19 cellular contexts compared by ENCODE assay signal in the genomic region with DNA sequence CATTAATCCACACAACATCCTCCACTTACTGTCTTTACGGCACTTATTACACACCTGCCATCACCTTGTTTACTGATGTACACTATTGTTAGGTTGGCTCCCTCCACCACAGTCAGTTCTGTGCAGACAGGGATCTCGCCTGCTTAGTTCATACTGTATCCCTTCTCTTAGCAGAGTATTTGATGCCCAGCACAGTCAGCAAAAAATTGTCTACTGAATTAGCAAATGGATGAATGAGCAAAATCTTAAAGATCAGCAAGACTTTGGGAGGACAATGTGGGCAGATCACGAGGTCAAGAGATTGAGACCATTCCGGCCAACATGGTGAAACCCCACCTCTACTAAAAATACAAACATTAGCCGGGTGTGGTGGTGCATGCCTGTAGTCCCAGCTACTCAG.
A peak's percentile ranks its signal among the peaks of the same experiment; 100 is the strongest.
DNase-seq lines count a peak whose midpoint lies in the region; ATAC-seq, FAIRE-seq and TF ChIP-seq lines count a peak whose summit lies in the region.
"Had no signal": no experiment of that assay in that cellular context is flagged by ENCODE, and none has a peak within 500 bp of the region (broad histone marks: within the 10 kb centered on the region; RNA-seq: fewer than 3 reads in every experiment).

No MANE protein-coding gene starts in this region.

- H3K14ac ChIP-seq in IMR-90 (replicated peaks; ENCODE audit: low read depth, low read length): peak overlapping the region; percentile 37; the same call in 1 of the 2 replicates
- H3K14ac ChIP-seq in mesenchymal stem cell (ENCODE audit: low read length in 2 of 2): no peak overlapping the region

- TF ChIP-seq POLR2A in A549 (IDR thresholded peaks at IDR 0.05; ENCODE audit: low read length): no peak
- TF ChIP-seq POLR2A in IMR-90 (IDR thresholded peaks at IDR 0.05; ENCODE audit: low read depth, low read length): no peak
- no peak for TF ChIP-seq POLR2A in GM18505 (IDR thresholded peaks at IDR 0.05; ENCODE audit: borderline replicate concordance, extremely low read depth, insufficient read depth, insufficient read length)

- no peaks in the 10 kb centered on the region for H3K4me1 ChIP-seq in A549
- H3K4me1 ChIP-seq in IMR-90 (ENCODE audit: control insufficient read depth, insufficient read depth, low read length): peaks cover 5% of the 10 kb centered on the region
- H3K4me1 ChIP-seq in mesenchymal stem cell (ENCODE audit: control insufficient read depth, insufficient read depth, low read depth, low read length): no peaks in the 10 kb centered on the region
- H3K4me1 ChIP-seq: HAP-1 had no signal

- H4K8ac ChIP-seq in IMR-90 (ENCODE audit: low read depth in 2 of 2, low read length in 2 of 2) (no peak overlapping the region), mesenchymal stem cell (ENCODE audit: low read length) (peak overlapping the region; percentile 23)

- no peak overlapping the region for H3K4me3 ChIP-seq in A549
- H3K4me3 ChIP-seq in IMR-90 (ENCODE audit: insufficient read depth, low read depth, low read length): no peak overlapping the region
- no peak overlapping the region for H3K4me3 ChIP-seq in mesenchymal stem cell (ENCODE audit: insufficient read depth in 1 of 2, low read depth in 1 of 2, low read length in 2 of 2)
- H3K4me3 ChIP-seq: HAP-1 had no signal

- no peak overlapping the region for H4K5ac ChIP-seq in IMR-90 (ENCODE audit: low read depth, low read length)

- peaks cover 3% of the 10 kb centered on the region; the same call in 1 of the 2 replicates for H3K9me1 ChIP-seq in IMR-90 (ENCODE audit: insufficient read depth, low read length)

- POLR2A ChIA-PET in A549 (lab: Yijun Ruan, JAX): no interaction called here
- POLR2A ChIA-PET in IMR-90 (lab: Charles Lee; ENCODE audit: unreplicated experiment): interaction anchor here (0.6 kb wide), 1 partner anchor 37 kb away, joined by 3 read pairs; no protein-coding TSS in a partner anchor

- TF ChIP-seq CTCF in A549 (IDR thresholded peaks at IDR 0.05): no peak
- TF ChIP-seq CTCF in IMR-90 (conservative IDR thresholded peaks at IDR 0.05; ENCODE audit: low read depth, low read length): no peak

- no peak overlapping the region for H3K23ac ChIP-seq in IMR-90 (ENCODE audit: low read depth, low read length)
- H3K23ac ChIP-seq in mesenchymal stem cell (ENCODE audit: low read length in 2 of 2): no peak overlapping the region

- H4K91ac ChIP-seq in IMR-90 (ENCODE audit: insufficient read depth, low read depth, low read length) (no peak overlapping the region), mesenchymal stem cell (ENCODE audit: low read length) (no peak overlapping the region)

- WGBS in A549 (ENCODE audit: missing lambda C conversion rate): 64% methylated on average over 4 of the region's 5 CpGs
- WGBS in IMR-90 (ENCODE audit: extremely low coverage in 2 of 2, insufficient read length in 1 of 2), 2 experiments: 100% methylated on average over 2 of the region's 5 CpGs; no CpG with 5 or more reads in 1 of the 2 experiments
- WGBS in mesenchymal stem cell: 92% methylated on average over 5 of the region's 5 CpGs

- dilution Hi-C loops in IMR-90 (cut with HindIII; ENCODE audit: low sequenced_read_pairs, unreplicated experiment): no loop called here

- H3K4ac ChIP-seq in IMR-90 (ENCODE audit: low read depth, low read length): no peak overlapping the region
- H3K4ac ChIP-seq in mesenchymal stem cell (ENCODE audit: low read depth in 1 of 2, low read length in 2 of 2): no peak overlapping the region

- H3K27ac ChIP-seq in A549: no peak overlapping the region
- no peak overlapping the region for H3K27ac ChIP-seq in IMR-90 (ENCODE audit: insufficient read depth, low read length)
- H3K27ac ChIP-seq in mesenchymal stem cell (ENCODE audit: low read length, poor library complexity, severe bottlenecking): no peak overlapping the region

- CTCF ChIA-PET in A549 (lab: Yijun Ruan, JAX) (no interaction called here), IMR-90 (lab: Yijun Ruan, JAX) (no interaction called here)

- in situ Hi-C loops in IMR-90 (cut with MboI; ENCODE audit: low sequenced_read_pairs): no loop called here

- H2BK120ac ChIP-seq in IMR-90 (ENCODE audit: low read depth, low read length) (no peak overlapping the region; the same call in 1 of the 2 replicates), mesenchymal stem cell (ENCODE audit: low read depth, low read length) (no peak overlapping the region)

- intact Hi-C loops in IMR-90 (cut with micrococcal nuclease): no loop called here

- H2BK15ac ChIP-seq in IMR-90 (ENCODE audit: low read depth, low read length) (no peak overlapping the region), mesenchymal stem cell (ENCODE audit: low read depth, poor library complexity, severe bottlenecking) (no peak overlapping the region)

- no peak overlapping the region for H2BK12ac ChIP-seq in mesenchymal stem cell (ENCODE audit: low read length in 2 of 2)

- ATAC-seq in A549 (no peak), IMR-90 (ENCODE audit: low read depth) (no peak), GM18505 (IDR thresholded peaks at IDR 0.05; ENCODE audit: unreplicated experiment) (no peak)

- H2AK5ac ChIP-seq in IMR-90 (ENCODE audit: low read depth, low read length): no peak overlapping the region
- H2AK5ac ChIP-seq in mesenchymal stem cell (ENCODE audit: low read length, severe bottlenecking): no peak overlapping the region

- TF ChIP-seq RAD21 in A549 (conservative IDR thresholded peaks at IDR 0.05 in 1 of 2, IDR thresholded peaks at IDR 0.05 in 1 of 2) (no peak), IMR-90 (IDR thresholded peaks at IDR 0.05; ENCODE audit: low read length) (no peak)

- H3K27me3 ChIP-seq in IMR-90 (ENCODE audit: control insufficient read depth, insufficient read depth, low read length): peaks cover 2% of the 10 kb centered on the region; the same call in 1 of the 2 replicates
- peaks cover 7 to 21% of the 10 kb centered on the region in 2 experiments for H3K27me3 ChIP-seq in mesenchymal stem cell (ENCODE audit: control insufficient read depth in 1 of 2, insufficient read depth in 1 of 2, low read length in 2 of 2)

- H2BK20ac ChIP-seq in IMR-90 (ENCODE audit: low read depth, low read length): no peak overlapping the region

- H3K9me3 ChIP-seq in A549: no peaks in the 10 kb centered on the region
- H3K9me3 ChIP-seq in IMR-90 (ENCODE audit: control insufficient read depth, insufficient read depth, low read length): no peaks in the 10 kb centered on the region
- no peaks in the 10 kb centered on the region for H3K9me3 ChIP-seq in mesenchymal stem cell (ENCODE audit: control insufficient read depth, low read length)
- H3K9me3 ChIP-seq: HAP-1 had no signal

- BruUV-seq in IMR-90 (replicated peaks; lab: Mats Ljungman, UMichigan): no TSS peak

- no peak overlapping the region for H2AK9ac ChIP-seq in IMR-90 (replicated peaks; ENCODE audit: low read depth, low read length, poor library complexity)

- H3K9ac ChIP-seq in IMR-90 (ENCODE audit: low read depth, low read length) (no peak overlapping the region), mesenchymal stem cell (ENCODE audit: low read length) (no peak overlapping the region)

- H2BK5ac ChIP-seq in IMR-90 (ENCODE audit: low read depth, low read length, poor library complexity, severe bottlenecking): no peak overlapping the region
- no peak overlapping the region for H2BK5ac ChIP-seq in mesenchymal stem cell (ENCODE audit: low read depth, low read length, poor library complexity, severe bottlenecking)

- H3K56ac ChIP-seq in IMR-90 (ENCODE audit: extremely low read depth, insufficient read depth, low read length): no peak overlapping the region

- H2AFZ ChIP-seq in IMR-90 (replicated peaks; ENCODE audit: low read length, poor library complexity) (no peak overlapping the region), mesenchymal stem cell (ENCODE audit: low read depth, low read length) (no peak overlapping the region)

- H3K36me3 ChIP-seq in IMR-90 (ENCODE audit: control insufficient read depth, insufficient read depth, low read length) (no peaks in the 10 kb centered on the region), mesenchymal stem cell (ENCODE audit: control insufficient read depth in 1 of 2, insufficient read depth in 2 of 2, low read depth in 1 of 2, low read length in 2 of 2) (no peaks in the 10 kb centered on the region)
- H3K36me3 ChIP-seq: HAP-1 had no signal

- no peak overlapping the region for H3K18ac ChIP-seq in IMR-90 (ENCODE audit: low read depth, low read length)
- H3K18ac ChIP-seq in mesenchymal stem cell (ENCODE audit: low read depth in 1 of 2, low read length in 2 of 2): no peak overlapping the region

- H4K20me1 ChIP-seq in IMR-90 (ENCODE audit: insufficient read depth, low read length): no peaks in the 10 kb centered on the region

- FAIRE-seq in A549 (lab: Jason Lieb, UNC): no peak
- FAIRE-seq: GM12891, H54 had no signal

- DNase-seq in NCI-H748 (lab: John Stamatoyannopoulos, UW; ENCODE audit: unreplicated experiment) (peak; percentile 17), NCI-H748 treated with DMSO at 0.1 percent for 48 hours (lab: John Stamatoyannopoulos, UW) (no peak), A549 (ENCODE audit: low read depth in 1 of 2, low spot score in 1 of 2) (no peak), IMR-90 (no peak), mesenchymal stem cell (no peak), NCI-H2227 (lab: John Stamatoyannopoulos, UW; ENCODE audit: unreplicated experiment) (no peak)
- DNase-seq: 8988T; C1 segment of cervical spinal cord; Calu3; CD4-positive, alpha-beta memory T cell; COR-L47; DMS53; DMS79 treated with DMSO at 0.1 percent for 48 hours; GF-D8; GOT3 had no signal

- H3K4me2 ChIP-seq in A549 (no peak overlapping the region), IMR-90 (ENCODE audit: low read depth, low read length) (no peak overlapping the region), mesenchymal stem cell (ENCODE audit: low read length, poor library complexity, severe bottlenecking) (no peak overlapping the region)

- TF ChIP-seq EP300 in A549 (IDR thresholded peaks at IDR 0.05): no peak

- H3K79me1 ChIP-seq in IMR-90 (ENCODE audit: low read depth in 1 of 2, low read length in 2 of 2) (no peaks in the 10 kb centered on the region), mesenchymal stem cell (replicated peaks; ENCODE audit: low read length, poor library complexity, severe bottlenecking) (no peaks in the 10 kb centered on the region)

TF ChIP-seq in A549, 52 proteins besides CTCF, POLR2A, EP300 and RAD21:
- TF ChIP-seq MAFK (IDR thresholded peaks at IDR 0.05; ENCODE audit: partially characterized antibody) (peak; percentile 60), JUNB (IDR thresholded peaks at IDR 0.05) (no peak)

TF ChIP-seq in IMR-90, 13 proteins besides CTCF, POLR2A, EP300 and RAD21 (continues in another document):
- TF ChIP-seq MAFK (IDR thresholded peaks at IDR 0.05; ENCODE audit: low read depth, low read length) (peak; percentile 49; the same call in 1 of the 2 replicates), MXI1 (IDR thresholded peaks at IDR 0.05; ENCODE audit: borderline replicate concordance, low read depth, low read length) (no peak), CEBPB (IDR thresholded peaks at IDR 0.05; ENCODE audit: low read depth, low read length) (no peak), MAZ (IDR thresholded peaks at IDR 0.05; ENCODE audit: borderline replicate concordance, low read depth, low read length) (no peak)
